Comparison of ENCODE assay signal across 9 cellular contexts in the genomic region with DNA sequence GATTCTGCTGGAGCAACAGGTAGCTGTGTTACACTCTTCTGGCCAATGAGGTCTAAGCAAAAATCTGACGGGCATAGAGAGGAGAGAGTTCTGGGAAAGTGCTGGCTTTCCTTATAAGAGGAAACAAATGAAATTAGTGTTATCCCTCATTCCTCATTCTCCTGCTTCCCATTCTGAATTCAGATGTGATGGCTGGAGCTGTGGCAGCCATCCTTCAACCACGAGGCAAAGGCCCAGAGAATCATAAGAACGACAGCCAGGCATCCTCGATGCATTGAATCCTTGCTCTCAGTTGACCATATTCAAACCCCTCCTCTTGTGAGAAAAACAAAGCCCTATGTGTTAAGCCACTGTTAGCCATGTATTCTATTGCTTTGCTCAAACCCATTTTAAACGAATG. TPM values are rescaled to one million over a fixed set of nuclear protein-coding genes. Genes with fewer than 3 reads are reported as not detected.
"Had no signal": no experiment of that assay in that cellular context is flagged by ENCODE, and none has a peak within 500 bp of the region (broad histone marks: within the 10 kb centered on the region; RNA-seq: fewer than 3 reads in every experiment).

No MANE protein-coding gene starts in this region.

- FAIRE-seq: HepG2, HTR-8/SVneo had no signal

- DNase-seq: IMR-90, KBM-7, KG1 had no signal

- ATAC-seq: HepG2 had no signal

- H3K27ac ChIP-seq: HL-60, KMS-11 had no signal

- H3K4me2 ChIP-seq: KMS-11 had no signal

- H3K4me1 Mint-ChIP-seq: IgD-negative memory B cell had no signal

- H3K4me3 Mint-ChIP-seq: IgD-negative memory B cell had no signal

- H3K36me3 Mint-ChIP-seq: IgD-negative memory B cell had no signal

- H3K9ac ChIP-seq: KMS-11 had no signal

- H3K27ac Mint-ChIP-seq: IgD-negative memory B cell had no signal

RNA-seq across cellular contexts. Expression of a gene that starts 27.5 kb away (rescaled TPM):
- total RNA-seq: HepG2, HT1080, IMR-90 had no signal
- polyA plus RNA-seq: IgD-negative memory B cell, IMR-90 had no signal
